Comparison of ENCODE assay signal across 1 cellular context in genomic region chr10:117783698-117784395, GRCh38.
A peak's percentile ranks its signal among the peaks of the same experiment; 100 is the strongest.
TF ChIP-seq lines count a peak whose summit lies in the region.

No MANE protein-coding gene starts in this region.

TF ChIP-seq in K562, 482 proteins besides CTCF, POLR2A, EP300 and RAD21 (continued from another document):
- TF ChIP-seq ZBTB40 (IDR thresholded peaks at IDR 0.05) (no peak), ZBTB40 (CRISPR knock-in tag; IDR thresholded peaks at IDR 0.05) (no peak), C11orf30 (IDR thresholded peaks at IDR 0.05; ENCODE audit: low read depth) (0 out of 2 replicates have a peak, but pooled peaks have one; percentile 18), ZNF398 (CRISPR knock-in tag; IDR thresholded peaks at IDR 0.05) (no peak), ZNF668 (CRISPR knock-in tag; IDR thresholded peaks at IDR 0.05) (no peak), PHB (CRISPR knock-in tag; IDR thresholded peaks at IDR 0.05) (no peak), MYC (IDR thresholded peaks at IDR 0.05; ENCODE audit: low read depth, low read length) (no peak), MYC (CRISPR knock-in tag; IDR thresholded peaks at IDR 0.05; ENCODE audit: borderline replicate concordance, low read depth) (no peak), ZBTB33 (CRISPR knock-in tag; IDR thresholded peaks at IDR 0.05) (no peak), BRCA1 (IDR thresholded peaks at IDR 0.05) (no peak), BRCA1 (CRISPR knock-in tag; IDR thresholded peaks at IDR 0.05) (no peak), RBBP5 (IDR thresholded peaks at IDR 0.05; ENCODE audit: borderline replicate concordance, insufficient read depth, low read length, poor library complexity, severe bottlenecking) (no peak), BCLAF1 (IDR thresholded peaks at IDR 0.05; ENCODE audit: borderline replicate concordance in 1 of 2, control insufficient read depth in 1 of 2, low read depth in 2 of 2, low read length in 1 of 2) (no peak), ZNF583 (CRISPR knock-in tag; IDR thresholded peaks at IDR 0.05) (no peak), MITF (IDR thresholded peaks at IDR 0.05) (no peak), HNRNPLL (IDR thresholded peaks at IDR 0.05; ENCODE audit: low read depth, low read length, poor library complexity, severe bottlenecking) (no peak), SPI1 (IDR thresholded peaks at IDR 0.05; ENCODE audit: borderline replicate concordance, low read depth, low read length) (no peak), RNF219 (CRISPR knock-in tag; IDR thresholded peaks at IDR 0.05) (no peak), ZNF316 (IDR thresholded peaks at IDR 0.05) (peak; percentile 38; the same call in 1 of the 2 replicates), SMAD1 (IDR thresholded peaks at IDR 0.05; ENCODE audit: low read depth, low read length, partially characterized antibody) (no peak)
